2 cellular contexts compared by ENCODE assay signal in genomic region chr20:44207066-44207723, GRCh38.
TF ChIP-seq lines count a peak whose summit lies in the region.

No MANE protein-coding gene starts in this region.

TF ChIP-seq in HCT116, 20 proteins besides CTCF, POLR2A, EP300 and RAD21:
- TF ChIP-seq EZH2phosphoT487 (IDR thresholded peaks at IDR 0.05; ENCODE audit: borderline replicate concordance) = no peak
- no peak for TF ChIP-seq ATF3 (IDR thresholded peaks at IDR 0.05)
- no peak for TF ChIP-seq FOSL1 (IDR thresholded peaks at IDR 0.05; ENCODE audit: low read depth)
- no peak for TF ChIP-seq ZNF274 (IDR thresholded peaks at IDR 0.05; ENCODE audit: low read depth, low read length)
- no peak for TF ChIP-seq CBX3 (IDR thresholded peaks at IDR 0.05; ENCODE audit: low read depth)
- TF ChIP-seq EZH2 (IDR thresholded peaks at IDR 0.05) = no peak
- TF ChIP-seq ELF1 (IDR thresholded peaks at IDR 0.05; ENCODE audit: borderline replicate concordance, low read depth) = no peak
- no peak for TF ChIP-seq REST (IDR thresholded peaks at IDR 0.05; ENCODE audit: low read depth)
- TF ChIP-seq SRF (IDR thresholded peaks at IDR 0.05; ENCODE audit: low read depth) = no peak
- TF ChIP-seq CEBPB (IDR thresholded peaks at IDR 0.05; ENCODE audit: low read depth) = no peak
- TF ChIP-seq TCF7L2 (IDR thresholded peaks at IDR 0.05; ENCODE audit: borderline replicate concordance, extremely low read depth, insufficient read depth, insufficient read length) = no peak

TF ChIP-seq in K562, 482 proteins besides CTCF, POLR2A, EP300 and RAD21:
- TF ChIP-seq ZNF780A (CRISPR knock-in tag; IDR thresholded peaks at IDR 0.05) = no peak
- TF ChIP-seq ATF4 (CRISPR knock-in tag; IDR thresholded peaks at IDR 0.05) = no peak
- TF ChIP-seq MXD1 (CRISPR knock-in tag; IDR thresholded peaks at IDR 0.05; ENCODE audit: borderline replicate concordance, poor library complexity, severe bottlenecking) = no peak
- TF ChIP-seq RBM34 (IDR thresholded peaks at IDR 0.05; ENCODE audit: borderline replicate concordance, insufficient read depth, low read length) = no peak
- TF ChIP-seq NCOA6 (IDR thresholded peaks at IDR 0.05) = no peak
- TF ChIP-seq CBX8 (IDR thresholded peaks at IDR 0.05; ENCODE audit: borderline replicate concordance, extremely low read depth, low read depth, low read length, poor library complexity, severe bottlenecking) = no peak
